Comparison of ENCODE assay signal across 9 cellular contexts in the genomic region with DNA sequence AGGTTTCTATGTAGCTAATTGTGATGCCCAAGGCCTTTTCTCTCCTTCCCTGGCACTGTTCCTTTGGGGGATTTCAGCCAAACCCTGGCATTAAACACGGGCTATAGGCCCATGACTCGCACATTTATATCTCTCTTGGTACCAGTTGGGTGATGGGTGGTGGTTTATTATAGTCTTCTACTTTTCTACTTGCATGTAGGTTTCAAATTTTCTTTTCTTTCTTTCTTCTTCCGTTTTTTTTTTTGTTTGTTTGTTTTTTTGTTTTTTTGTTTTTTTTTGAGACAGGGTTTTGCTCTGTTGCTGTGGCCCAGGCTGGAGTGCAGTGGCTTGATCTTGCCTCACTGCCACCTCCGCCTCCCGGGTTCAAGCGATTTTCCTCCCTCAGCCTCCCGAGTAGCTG. TPM values are rescaled to one million over a fixed set of nuclear protein-coding genes. Genes with fewer than 3 reads are reported as not detected.
DNase-seq lines count a peak whose midpoint lies in the region; ATAC-seq, FAIRE-seq and TF ChIP-seq lines count a peak whose summit lies in the region.
"Had no signal": no experiment of that assay in that cellular context is flagged by ENCODE, and none has a peak within 500 bp of the region (broad histone marks: within the 10 kb centered on the region; RNA-seq: fewer than 3 reads in every experiment).

No MANE protein-coding gene starts in this region.

- H3K9me3 Mint-ChIP-seq in stimulated activated naive CD8-positive, alpha-beta T cell treated with anti-CD3 and anti-CD28 coated beads, Interleukin-15, Interleukin-2, amounts not matched to agents 100 ng/mL and 50 ng/mL, for 24 hours = no peaks in the 10 kb centered on the region

- WGBS in K562 (ENCODE audit: insufficient coverage, low coverage, missing lambda C conversion rate) = 37% methylated on average over 6 of the region's 7 CpGs

- FAIRE-seq in K562 (lab: Jason Lieb, UNC) (no peak), GM19239 (lab: Jason Lieb, UNC) (no peak)

- intact Hi-C loops in K562 (cut with micrococcal nuclease) = loop anchor here (5.0 kb wide), 2 partner anchors 70 to 95 kb away; no protein-coding TSS in a partner anchor

- H3K79me2 ChIP-seq in K562 (ENCODE audit: control insufficient read depth, insufficient read depth, low read length) = peaks cover 10% of the 10 kb centered on the region

- no peaks in the 10 kb centered on the region for H3K27me3 Mint-ChIP-seq in stimulated activated naive CD8-positive, alpha-beta T cell treated with anti-CD3 and anti-CD28 coated beads, Interleukin-15, Interleukin-2, amounts not matched to agents 100 ng/mL and 50 ng/mL, for 24 hours

- H3K36me3 ChIP-seq in K562 (ENCODE audit: control insufficient read depth, insufficient read depth, low read length) = peaks cover 24% of the 10 kb centered on the region; the same call in 1 of the 3 replicates

- H3K27me3 ChIP-seq in K562 (ENCODE audit: control insufficient read depth in 2 of 2, insufficient read depth in 2 of 2, low read length in 2 of 2) (no peaks in the 10 kb centered on the region), mononuclear cell (ENCODE audit: insufficient read depth, low read length) (no peaks in the 10 kb centered on the region)

- TF ChIP-seq EP300 in K562 (IDR thresholded peaks at IDR 0.05; ENCODE audit: low read length) = no peak

- H3K9me3 ChIP-seq in K562 (replicated peaks; ENCODE audit: control insufficient read depth, insufficient read depth, low read depth, low read length) (no peaks in the 10 kb centered on the region), mononuclear cell (ENCODE audit: low read depth, low read length) (no peaks in the 10 kb centered on the region)

- no peak for TF ChIP-seq RAD21 in K562 (CRISPR knock-in tag; conservative IDR thresholded peaks at IDR 0.05 in 1 of 2, IDR thresholded peaks at IDR 0.05 in 1 of 2)

- H3K4me1 Mint-ChIP-seq in stimulated activated naive CD8-positive, alpha-beta T cell treated with anti-CD3 and anti-CD28 coated beads, Interleukin-15, Interleukin-2, amounts not matched to agents 100 ng/mL and 50 ng/mL, for 24 hours (ENCODE audit: low read depth) = peaks cover 56% of the 10 kb centered on the region

- in situ Hi-C loops in K562 (cut with MboI) = no loop called here

- DNase-seq in stimulated activated naive CD8-positive, alpha-beta T cell treated with anti-CD3 and anti-CD28 coated beads, Interleukin-15, Interleukin-2, amounts not matched to agents 100 U/mL and 50 U/mL, for 24 hours = no peak
- DNase-seq in K562 (ENCODE audit: extremely low read depth in 1 of 4, low spot score in 3 of 4) = no peak
- DNase-seq in GM19239 (ENCODE audit: insufficient read length, low spot score) = no peak
- no peak for DNase-seq in activated CD4-positive, alpha-beta T cell treated with anti-CD3 and anti-CD28 coated beads, Interleukin-2, amount 50 U/mL, for 1 hour
- DNase-seq: NCI-H2227 treated with DMSO at 0.1 percent for 48 hours had no signal

- no peak for TF ChIP-seq POLR2A in K562 (conservative IDR thresholded peaks at IDR 0.05)

- peak overlapping the region; percentile 71 for H3K27ac ChIP-seq in K562 (ENCODE audit: extremely low read depth, low read depth, low read length)

- peaks cover 5 to 17% of the 10 kb centered on the region in 2 experiments; a peak in 4 of 5 replicates for H3K4me1 ChIP-seq in K562 (replicated peaks in 1 of 2; ENCODE audit: control insufficient read depth in 2 of 2, insufficient read depth in 2 of 2, low read length in 2 of 2)
- peaks cover 89% of the 10 kb centered on the region for H3K4me1 ChIP-seq in mononuclear cell (ENCODE audit: insufficient read depth, low read length)

- peak overlapping the region; percentile 96 for H2AFZ ChIP-seq in K562 (ENCODE audit: low read depth, low read length)

- CTCF ChIA-PET in K562 (lab: Yijun Ruan, JAX; ENCODE audit: low intra/inter-chr PET ratio) = no interaction called here

- peak overlapping the region; percentile 93 for H3K4me3 ChIP-seq in K562
- peak overlapping the region; percentile 89 for H3K4me3 ChIP-seq in mononuclear cell (ENCODE audit: low read length)

- H3K36me3 Mint-ChIP-seq in stimulated activated naive CD8-positive, alpha-beta T cell treated with anti-CD3 and anti-CD28 coated beads, Interleukin-15, Interleukin-2, amounts not matched to agents 100 ng/mL and 50 ng/mL, for 24 hours (ENCODE audit: low read depth) = peaks cover 63% of the 10 kb centered on the region

- no TSS peak for BruUV-seq in K562 (replicated peaks; lab: Mats Ljungman, UMichigan)

- H3K9me1 ChIP-seq in K562 (ENCODE audit: control insufficient read depth, insufficient read depth, low read length) = no peaks in the 10 kb centered on the region

- no peak for TF ChIP-seq CTCF in K562 (IDR thresholded peaks at IDR 0.05 in 2 of 3, conservative IDR thresholded peaks at IDR 0.05 in 1 of 3; ENCODE audit: insufficient read depth in 2 of 3, low read depth in 1 of 3, low read length in 3 of 3)

- peaks cover 5% of the 10 kb centered on the region; the same call in 1 of the 2 replicates for H4K20me1 ChIP-seq in K562 (replicated peaks; ENCODE audit: control insufficient read depth, insufficient read depth, low read length)

- H3K4me2 ChIP-seq in K562 (ENCODE audit: insufficient read depth, low read length) = peak overlapping the region; percentile 89

- H3K9ac ChIP-seq in K562 (ENCODE audit: insufficient read depth in 1 of 2, low read depth in 2 of 2, low read length in 2 of 2) = peak overlapping the region; percentile 74 to 94; a peak in 3 of 4 replicates

- ATAC-seq in stimulated activated naive CD8-positive, alpha-beta T cell treated with anti-CD3 and anti-CD28 coated beads, Interleukin-15, Interleukin-2, amounts not matched to agents 100 U/mL and 50 U/mL, for 24 hours = no peak
- ATAC-seq in K562 (no peak), esophagus mucosa (no peak), HG03135 (IDR thresholded peaks at IDR 0.05; ENCODE audit: unreplicated experiment) (no peak)

- POLR2A ChIA-PET in K562 (lab: Yijun Ruan, JAX) = interaction anchor here (1.4 to 3.3 kb wide), 2 partner anchors 19 to 41 kb away, joined by 3 to 13 read pairs; no protein-coding TSS in a partner anchor

- peak overlapping the region; percentile 95 for H3K4me3 Mint-ChIP-seq in stimulated activated naive CD8-positive, alpha-beta T cell treated with anti-CD3 and anti-CD28 coated beads, Interleukin-15, Interleukin-2, amounts not matched to agents 100 ng/mL and 50 ng/mL, for 24 hours

- H3K27ac Mint-ChIP-seq in stimulated activated naive CD8-positive, alpha-beta T cell treated with anti-CD3 and anti-CD28 coated beads, Interleukin-15, Interleukin-2, amounts not matched to agents 100 ng/mL and 50 ng/mL, for 24 hours = peak overlapping the region; percentile 96

RNA-seq across cellular contexts. Expression of gene IL10RB, which starts 1.1 kb away (rescaled TPM):
- 29.7 and 42.2 TPM in 2 replicates for total RNA-seq in K562 (2011; cell fraction: chromatin; rRNA removed; ENCODE audit: low replicate concordance)
- 53.8 and 58.4 TPM in 2 replicates for total RNA-seq in K562 (2011; cell fraction: nucleolus; rRNA removed)
- 50.7 and 54.7 TPM in 2 replicates for total RNA-seq in K562 (2011; cell fraction: nucleoplasm; rRNA removed)
- total RNA-seq in K562 (2014; rRNA removed) = 25.3 and 31.2 TPM in 2 replicates
- total RNA-seq in K562 (2014; rRNA removed; fragmentation: Illumina TruSeq; extraction: Trizol) = 21.3 and 23.0 TPM in 2 replicates
- 25.1 and 25.3 TPM in 2 replicates for total RNA-seq in K562 (2015; rRNA removed; fragmentation: Illumina TruSeq; extraction: Trizol)
- total RNA-seq in K562 (2021) = 17.5 TPM in 2 replicates
- 29.9 and 33.1 TPM in 2 replicates for polyA plus RNA-seq in K562 (2011; rRNA removed)
- polyA plus RNA-seq in K562 (2011; cell fraction: cytosol; rRNA removed) = 26.0 and 37.2 TPM in 2 replicates
- polyA plus RNA-seq in K562 (2011; cell fraction: nucleus; rRNA removed) = 11.5 and 12.0 TPM in 2 replicates
- 26.1 and 35.7 TPM in 2 replicates for polyA plus RNA-seq in K562 (2012)
- polyA plus RNA-seq in K562 (2014; fragmentation: Illumina TruSeq; extraction: Trizol) = 29.6 and 33.8 TPM in 2 replicates
- polyA plus RNA-seq in K562 (2014; fragmentation: Nextera tagmentation; extraction: Ambion mirVana) = 10 to 100 TPM; 10.9 to 14.7 TPM
- polyA plus RNA-seq in K562 (2014; rRNA removed) = 19.3 and 22.1 TPM in 2 replicates
- polyA minus RNA-seq in K562 (2011; rRNA and poly(A)+ RNA removed) = 36.6 and 39.8 TPM in 2 replicates
- 17.2 and 27.0 TPM in 2 replicates for polyA minus RNA-seq in K562 (2011; cell fraction: cytosol; rRNA and poly(A)+ RNA removed)
- 8.1 and 12.9 TPM in 2 replicates for polyA minus RNA-seq in K562 (2011; cell fraction: nucleus; rRNA and poly(A)+ RNA removed)
- 18.7 TPM for total RNA-seq in mononuclear cell
- total RNA-seq in esophagus mucosa = 27.5 TPM

RNA-seq across cellular contexts. Expression of gene IFNAR2, which starts 37.5 kb away (rescaled TPM):
- 29.8 and 65.1 TPM in 2 replicates for total RNA-seq in K562 (2011; cell fraction: chromatin; rRNA removed; ENCODE audit: low replicate concordance)
- 11.2 and 16.6 TPM in 2 replicates for total RNA-seq in K562 (2011; cell fraction: nucleolus; rRNA removed)
- total RNA-seq in K562 (2011; cell fraction: nucleoplasm; rRNA removed) = 24.8 and 38.1 TPM in 2 replicates
- 1.7 and 2.7 TPM in 2 replicates for total RNA-seq in K562 (2014; rRNA removed)
- 8.4 and 9.8 TPM in 2 replicates for total RNA-seq in K562 (2014; rRNA removed; fragmentation: Illumina TruSeq; extraction: Trizol)
- total RNA-seq in K562 (2015; rRNA removed; fragmentation: Illumina TruSeq; extraction: Trizol) = 4.2 and 5.6 TPM in 2 replicates
- total RNA-seq in K562 (2021) = 16.3 and 19.1 TPM in 2 replicates
- polyA plus RNA-seq in K562 (2011; rRNA removed) = 48.3 and 58.0 TPM in 2 replicates
- polyA plus RNA-seq in K562 (2011; cell fraction: cytosol; rRNA removed) = 13.1 and 25.7 TPM in 2 replicates
- polyA plus RNA-seq in K562 (2011; cell fraction: nucleus; rRNA removed) = 16.2 and 31.7 TPM in 2 replicates
- polyA plus RNA-seq in K562 (2012) = 18.0 and 32.6 TPM in 2 replicates
- 26.1 and 31.9 TPM in 2 replicates for polyA plus RNA-seq in K562 (2014; fragmentation: Illumina TruSeq; extraction: Trizol)
- 1 to 10 TPM; 3.1 to 6.1 TPM for polyA plus RNA-seq in K562 (2014; fragmentation: Nextera tagmentation; extraction: Ambion mirVana)
- 19.3 and 23.5 TPM in 2 replicates for polyA plus RNA-seq in K562 (2014; rRNA removed)
- 32.3 and 42.9 TPM in 2 replicates for polyA minus RNA-seq in K562 (2011; rRNA and poly(A)+ RNA removed)
- polyA minus RNA-seq in K562 (2011; cell fraction: cytosol; rRNA and poly(A)+ RNA removed) = 13.5 and 15.5 TPM in 2 replicates
- polyA minus RNA-seq in K562 (2011; cell fraction: nucleus; rRNA and poly(A)+ RNA removed) = 4.4 and 8.8 TPM in 2 replicates
- 23.8 TPM for total RNA-seq in mononuclear cell
- 7.7 TPM for total RNA-seq in esophagus mucosa

RNA-seq across cellular contexts. Expression of gene IFNAR1, which starts 57.5 kb away (rescaled TPM):
- total RNA-seq in K562 (2011; cell fraction: chromatin; rRNA removed; ENCODE audit: low replicate concordance) = 7.7 and 20.5 TPM in 2 replicates
- 8.7 and 11.3 TPM in 2 replicates for total RNA-seq in K562 (2011; cell fraction: nucleolus; rRNA removed)
- total RNA-seq in K562 (2011; cell fraction: nucleoplasm; rRNA removed) = 13.3 and 24.0 TPM in 2 replicates
- total RNA-seq in K562 (2014; rRNA removed) = 8.6 TPM in 2 replicates
- 11.5 and 13.7 TPM in 2 replicates for total RNA-seq in K562 (2014; rRNA removed; fragmentation: Illumina TruSeq; extraction: Trizol)
- 10.2 and 12.7 TPM in 2 replicates for total RNA-seq in K562 (2015; rRNA removed; fragmentation: Illumina TruSeq; extraction: Trizol)
- total RNA-seq in K562 (2021) = 23.7 and 24.2 TPM in 2 replicates
- 10.4 and 10.8 TPM in 2 replicates for polyA plus RNA-seq in K562 (2011; rRNA removed)
- 5.4 and 10.1 TPM in 2 replicates for polyA plus RNA-seq in K562 (2011; cell fraction: cytosol; rRNA removed)
- polyA plus RNA-seq in K562 (2011; cell fraction: nucleus; rRNA removed) = 2.8 and 3.5 TPM in 2 replicates
- polyA plus RNA-seq in K562 (2012) = 20.0 and 32.3 TPM in 2 replicates
- 17.2 and 20.9 TPM in 2 replicates for polyA plus RNA-seq in K562 (2014; fragmentation: Illumina TruSeq; extraction: Trizol)
- polyA plus RNA-seq in K562 (2014; fragmentation: Nextera tagmentation; extraction: Ambion mirVana) = 10 to 100 TPM; 27.4 to 31.8 TPM
- polyA plus RNA-seq in K562 (2014; rRNA removed) = 11.0 and 14.8 TPM in 2 replicates
- polyA minus RNA-seq in K562 (2011; rRNA and poly(A)+ RNA removed) = 21.6 and 28.4 TPM in 2 replicates
- polyA minus RNA-seq in K562 (2011; cell fraction: cytosol; rRNA and poly(A)+ RNA removed) = 10.5 and 11.9 TPM in 2 replicates
- 6.2 and 12.8 TPM in 2 replicates for polyA minus RNA-seq in K562 (2011; cell fraction: nucleus; rRNA and poly(A)+ RNA removed)
- 12.4 TPM for total RNA-seq in mononuclear cell
- 15.5 TPM for total RNA-seq in esophagus mucosa
